In the genomic region with DNA sequence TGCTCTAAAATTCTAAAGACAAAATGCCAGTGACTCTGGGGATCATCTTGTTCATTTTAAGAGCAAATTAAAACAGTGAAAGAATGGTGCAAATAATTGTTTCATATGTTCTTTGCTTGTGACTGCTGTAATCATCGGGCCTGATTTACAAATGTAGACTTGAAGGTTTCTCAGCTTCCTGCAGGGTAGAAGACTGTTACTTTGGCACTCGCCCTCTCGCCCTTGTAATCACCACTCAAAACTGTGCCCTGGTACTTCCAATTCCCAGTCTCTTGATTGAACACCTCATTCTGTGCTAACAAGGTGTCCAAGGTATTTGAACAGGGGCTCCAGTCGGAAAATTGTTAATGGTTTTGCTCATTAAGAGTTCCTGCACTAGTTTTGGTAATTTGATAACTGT, we compare ENCODE assay signal across 29 cellular contexts.
DNase-seq lines count a peak whose midpoint lies in the region; ATAC-seq, FAIRE-seq and TF ChIP-seq lines count a peak whose summit lies in the region.
"Had no signal": no experiment of that assay in that cellular context is flagged by ENCODE, and none has a peak within 500 bp of the region (broad histone marks: within the 10 kb centered on the region; RNA-seq: fewer than 3 reads in every experiment).

No MANE protein-coding gene starts in this region.

- H3F3A ChIP-seq in smooth muscle cell (ENCODE audit: low read depth) (no peaks in the 10 kb centered on the region), SK-N-SH (replicated peaks; ENCODE audit: insufficient read depth) (no peaks in the 10 kb centered on the region)

- H4K20me1 ChIP-seq in OCI-LY3 (ENCODE audit: insufficient read depth, low read length) (no peaks in the 10 kb centered on the region), smooth muscle cell (ENCODE audit: low read depth) (no peaks in the 10 kb centered on the region), SK-N-SH (ENCODE audit: insufficient read depth) (no peaks in the 10 kb centered on the region)

- no peak for TF ChIP-seq RAD21 in SK-N-SH (IDR thresholded peaks at IDR 0.05; ENCODE audit: low read length)

- TF ChIP-seq CTCF in OCI-LY3 (IDR thresholded peaks at IDR 0.05; ENCODE audit: low read depth, low read length) (no peak), endodermal cell (conservative IDR thresholded peaks at IDR 0.05) (no peak), smooth muscle cell (IDR thresholded peaks at IDR 0.05; ENCODE audit: borderline replicate concordance, insufficient read depth, poor library complexity, severe bottlenecking) (no peak), SK-N-SH (IDR thresholded peaks at IDR 0.05) (no peak), upper lobe of left lung (IDR thresholded peaks at IDR 0.05) (no peak)

- H3K27me3 ChIP-seq in OCI-LY3 (ENCODE audit: low read depth, low read length) (no peaks in the 10 kb centered on the region), endodermal cell (ENCODE audit: control insufficient read depth, insufficient read depth, low read length, poor library complexity, severe bottlenecking) (no peaks in the 10 kb centered on the region), smooth muscle cell (ENCODE audit: low read depth) (no peaks in the 10 kb centered on the region), SK-N-SH (ENCODE audit: insufficient read depth) (no peaks in the 10 kb centered on the region), upper lobe of left lung (no peaks in the 10 kb centered on the region)
- H3K27me3 ChIP-seq: breast epithelium, ovary had no signal

- H3K9ac ChIP-seq in OCI-LY3 (ENCODE audit: low read length) (no peak overlapping the region), endodermal cell (ENCODE audit: extremely low read depth, low read length, poor library complexity, severe bottlenecking) (no peak overlapping the region), smooth muscle cell (ENCODE audit: low read depth) (no peak overlapping the region), SK-N-SH (no peak overlapping the region)

- H3K4me1 ChIP-seq in OCI-LY3 (ENCODE audit: low read length) (peaks cover 26% of the 10 kb centered on the region), endodermal cell (ENCODE audit: control insufficient read depth, insufficient read depth, low read length) (no peaks in the 10 kb centered on the region), smooth muscle cell (ENCODE audit: low read depth) (no peaks in the 10 kb centered on the region), SK-N-SH (ENCODE audit: control insufficient read depth in 1 of 2, insufficient read depth in 2 of 2, low read depth in 1 of 2, low read length in 1 of 2) (no peaks in the 10 kb centered on the region), upper lobe of left lung (no peaks in the 10 kb centered on the region)
- H3K4me1 ChIP-seq: breast epithelium, Caco-2 had no signal

- TF ChIP-seq EP300 in SK-N-SH (IDR thresholded peaks at IDR 0.05; ENCODE audit: borderline replicate concordance in 1 of 2, low read depth in 1 of 2, low read length in 1 of 2) (no peak), upper lobe of left lung (IDR thresholded peaks at IDR 0.05) (no peak)

- DNase-seq in NCI-H146 (lab: John Stamatoyannopoulos, UW) (peak; percentile 22), NCI-H146 treated with DMSO at 0.1 percent for 48 hours (lab: John Stamatoyannopoulos, UW; ENCODE audit: unreplicated experiment) (no peak), endodermal cell (no peak), smooth muscle cell (lab: John Stamatoyannopoulos, UW; ENCODE audit: unreplicated experiment) (no peak), RCC 7860 (ENCODE audit: low spot score) (no peak), SK-N-SH (no peak), upper lobe of left lung (no peak)
- DNase-seq: 8988T; activated CD8-positive, alpha-beta T cell treated with anti-CD3 and anti-CD28 coated beads, Interleukin-2, amount 10 ng/mL, durations not matched to agents 7 days and 5 days; activated naive CD4-positive, alpha-beta T cell treated with anti-CD3 and anti-CD28 coated beads, Interleukin-2, amount 50 U/mL, for 16 hours; amniotic stem cell; Caco-2; DMS79; GF-D8; immature natural killer cell; KBM-7; left colon; mucosa of descending colon; natural killer cell; OCI-M1; ovary; stimulated activated CD4-positive, alpha-beta T cell treated with anti-CD3 and anti-CD28 coated beads, Interleukin-1b, Interleukin-23, amount 100 ng/mL, for 48 hours; stimulated activated naive CD8-positive, alpha-beta T cell treated with anti-CD3 and anti-CD28 coated beads, Interleukin-15, Interleukin-2, amounts not matched to agents 100 U/mL and 50 U/mL, for 24 hours had no signal

- CTCF ChIA-PET in SK-N-SH (lab: Yijun Ruan, JAX): interaction anchor here (0.6 to 1.0 kb wide), 2 partner anchors 12 to 226 kb away, joined by 3 to 4 read pairs; no protein-coding TSS in a partner anchor

- H3K36me3 ChIP-seq in OCI-LY3 (replicated peaks; ENCODE audit: low read depth, low read length) (no peaks in the 10 kb centered on the region), endodermal cell (ENCODE audit: control insufficient read depth, insufficient read depth, low read length) (no peaks in the 10 kb centered on the region), smooth muscle cell (ENCODE audit: low read depth) (no peaks in the 10 kb centered on the region), SK-N-SH (replicated peaks in 1 of 2; ENCODE audit: control insufficient read depth in 1 of 2, insufficient read depth in 2 of 2, low read length in 1 of 2) (no peaks in the 10 kb centered on the region), upper lobe of left lung (no peaks in the 10 kb centered on the region)
- H3K36me3 ChIP-seq: breast epithelium, ovary had no signal

- H3K4me1 Mint-ChIP-seq in endodermal cell: no peaks in the 10 kb centered on the region
- H3K4me1 Mint-ChIP-seq: immature natural killer cell, natural killer cell had no signal

- H3K79me2 ChIP-seq in OCI-LY3 (ENCODE audit: low read length) (no peaks in the 10 kb centered on the region), smooth muscle cell (ENCODE audit: low read depth) (no peaks in the 10 kb centered on the region), SK-N-SH (ENCODE audit: insufficient read depth) (no peaks in the 10 kb centered on the region)

- no peaks in the 10 kb centered on the region for H3K9me2 ChIP-seq in SK-N-SH

- no peak overlapping the region for H3K4me3 Mint-ChIP-seq in endodermal cell
- H3K4me3 Mint-ChIP-seq: activated CD8-positive, alpha-beta T cell treated with anti-CD3 and anti-CD28 coated beads, Interleukin-2, amount 10 ng/mL, durations not matched to agents 7 days and 5 days; immature natural killer cell; natural killer cell; T-helper 2 cell treated with Interferon-gamma antibody and Interleukin-4, amounts not matched to agents 5 μg/mL and 100 μg/mL, for 36 hours had no signal

- no peak for TF ChIP-seq POLR2A in upper lobe of left lung (IDR thresholded peaks at IDR 0.05)

- H3K4me2 ChIP-seq in OCI-LY3 (ENCODE audit: low read length) (peak overlapping the region; percentile 23; the same call in 1 of the 2 replicates), smooth muscle cell (no peak overlapping the region), SK-N-SH (no peak overlapping the region)

- H2AFZ ChIP-seq in OCI-LY3 (ENCODE audit: low read depth, low read length) (peak overlapping the region; percentile 75), smooth muscle cell (ENCODE audit: low read depth) (peak overlapping the region; percentile 50), SK-N-SH (ENCODE audit: low read depth) (no peak overlapping the region)

- H3K27ac ChIP-seq in OCI-LY3 (ENCODE audit: low read length) (no peak overlapping the region), endodermal cell (ENCODE audit: low read depth, low read length) (peak overlapping the region; percentile 41), smooth muscle cell (ENCODE audit: low read depth) (no peak overlapping the region), SK-N-SH (ENCODE audit: low read depth in 2 of 2, low read length in 1 of 2) (no peak overlapping the region), upper lobe of left lung (no peak overlapping the region)
- H3K27ac ChIP-seq: breast epithelium, C4-2B, ovary, skin epidermis had no signal

- H3K9me3 Mint-ChIP-seq in endodermal cell: no peaks in the 10 kb centered on the region
- H3K9me3 Mint-ChIP-seq: activated T-helper 2 cell treated with anti-CD3 and anti-CD28 coated beads, Interferon-gamma antibody, Interleukin-2, Interleukin-4, amounts not matched to agents 10 μg/mL and 5 μg/mL and 100 μg/mL, durations not matched to agents 14 hours and 24 hours and 36 hours; T-helper 2 cell treated with Interferon-gamma antibody and Interleukin-4, amounts not matched to agents 5 μg/mL and 100 μg/mL, for 36 hours had no signal

- POLR2A ChIA-PET in SK-N-SH (lab: Yijun Ruan, JAX): no interaction called here

- H3K4me3 ChIP-seq in OCI-LY3 (ENCODE audit: low read length) (no peak overlapping the region), endodermal cell (ENCODE audit: low read length) (no peak overlapping the region), smooth muscle cell (no peak overlapping the region), SK-N-SH (ENCODE audit: low read depth in 2 of 2, low read length in 1 of 2) (no peak overlapping the region), upper lobe of left lung (no peak overlapping the region)
- H3K4me3 ChIP-seq: breast epithelium, mucosa of descending colon, ovary, skin epidermis had no signal

- H3K9me3 ChIP-seq in OCI-LY3 (ENCODE audit: insufficient read depth, low read length) (no peaks in the 10 kb centered on the region), endodermal cell (ENCODE audit: control insufficient read depth, low read length) (no peaks in the 10 kb centered on the region), smooth muscle cell (replicated peaks; ENCODE audit: low read depth) (no peaks in the 10 kb centered on the region), SK-N-SH (no peaks in the 10 kb centered on the region), upper lobe of left lung (no peaks in the 10 kb centered on the region)
- H3K9me3 ChIP-seq: breast epithelium, Caco-2, mucosa of descending colon, ovary had no signal

- H3K36me3 Mint-ChIP-seq in endodermal cell (ENCODE audit: low read depth): no peaks in the 10 kb centered on the region
- H3K36me3 Mint-ChIP-seq: natural killer cell had no signal

- no peak overlapping the region for H3K27ac Mint-ChIP-seq in endodermal cell
- H3K27ac Mint-ChIP-seq: activated CD8-positive, alpha-beta T cell treated with anti-CD3 and anti-CD28 coated beads, Interleukin-2, amount 10 ng/mL, durations not matched to agents 7 days and 5 days; activated T-helper 2 cell treated with anti-CD3 and anti-CD28 coated beads, Interferon-gamma antibody, Interleukin-2, Interleukin-4, amounts not matched to agents 10 μg/mL and 5 μg/mL and 100 μg/mL, durations not matched to agents 14 hours and 24 hours and 36 hours; immature natural killer cell; natural killer cell; T-helper 2 cell treated with Interferon-gamma antibody and Interleukin-4, amounts not matched to agents 5 μg/mL and 100 μg/mL, for 36 hours had no signal

- no peaks in the 10 kb centered on the region for H3K27me3 Mint-ChIP-seq in endodermal cell (ENCODE audit: insufficient read depth)

- ATAC-seq in upper lobe of left lung (ENCODE audit: low FRiP score in 2 of 2): no peak
- ATAC-seq: activated CD8-positive, alpha-beta T cell treated with anti-CD3 and anti-CD28 coated beads, Interleukin-2, amount 10 ng/mL, durations not matched to agents 7 days and 5 days; left colon; mucosa of descending colon; natural killer cell; stimulated activated naive CD8-positive, alpha-beta T cell treated with anti-CD3 and anti-CD28 coated beads, Interleukin-15, Interleukin-2, amounts not matched to agents 100 U/mL and 50 U/mL, for 24 hours had no signal

- no peak for FAIRE-seq in RCC 7860 (lab: Jason Lieb, UNC)

- WGBS in endodermal cell (ENCODE audit: insufficient coverage in 1 of 2, insufficient read length in 1 of 2), 2 experiments: 53 to 67% methylated on average over 3 to 4 of the region's 4 CpGs
- 73% methylated on average over 4 of the region's 4 CpGs for WGBS in smooth muscle cell (ENCODE audit: low lambda C conversion rate)
- WGBS in SK-N-SH (ENCODE audit: low lambda C conversion rate): 62% methylated on average over 4 of the region's 4 CpGs
- 57 to 62% methylated on average over 4 of the region's 4 CpGs for WGBS in upper lobe of left lung, 2 donors
